In the genomic region with DNA sequence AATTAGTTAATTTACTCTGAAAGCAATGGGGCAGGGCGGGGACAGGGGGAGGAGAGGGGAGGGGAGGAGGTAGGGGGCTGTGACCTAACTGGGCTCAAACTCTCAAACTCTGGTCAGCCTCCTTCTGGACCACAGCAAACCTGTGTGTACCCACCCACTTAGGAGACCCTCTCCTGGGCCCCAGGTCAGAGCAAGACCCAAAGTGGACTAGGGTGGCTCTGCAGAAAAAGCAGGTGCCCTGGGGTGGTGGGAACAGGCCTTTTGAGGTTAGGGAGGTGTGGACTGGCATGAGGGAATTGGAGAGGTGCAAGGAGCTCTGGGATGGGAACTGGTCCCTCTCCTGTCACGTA, we compare ENCODE assay signal across 18 cellular contexts. TPM values are rescaled to one million over a fixed set of nuclear protein-coding genes. Genes with fewer than 3 reads are reported as not detected.
DNase-seq lines count a peak whose midpoint lies in the region; ATAC-seq and TF ChIP-seq lines count a peak whose summit lies in the region.
"Had no signal": no experiment of that assay in that cellular context is flagged by ENCODE, and none has a peak within 500 bp of the region (broad histone marks: within the 10 kb centered on the region; RNA-seq: fewer than 3 reads in every experiment).

No MANE protein-coding gene starts in this region.

- no peaks in the 10 kb centered on the region for H3K79me2 ChIP-seq in hepatocyte
- H3K79me2 ChIP-seq: parathyroid adenoma had no signal

- H3K27ac ChIP-seq in heart right ventricle (peak overlapping the region in 8 of 10 donors; percentile 21 to 93 (median 84)), hepatocyte (peak overlapping the region; percentile 21), uterus (peak overlapping the region; percentile 81 to 92)
- H3K27ac ChIP-seq: parathyroid adenoma, upper lobe of right lung had no signal

- POLR2A ChIA-PET in WTC11 (lab: Charles Lee): no interaction called here

- no peak overlapping the region for H2AFZ ChIP-seq in hepatocyte
- H2AFZ ChIP-seq: parathyroid adenoma had no signal

- TF ChIP-seq CTCF in heart right ventricle (IDR thresholded peaks at IDR 0.05) (no peak), WTC11 (IDR thresholded peaks at IDR 0.05) (no peak), hepatocyte (IDR thresholded peaks at IDR 0.05; ENCODE audit: poor library complexity) (no peak), uterus (IDR thresholded peaks at IDR 0.05) (no peak)

- no peaks in the 10 kb centered on the region for H3K9me3 ChIP-seq in heart right ventricle
- H3K9me3 ChIP-seq in hepatocyte (ENCODE audit: low read depth): no peaks in the 10 kb centered on the region
- no peaks in the 10 kb centered on the region for H3K9me3 ChIP-seq in uterus
- H3K9me3 ChIP-seq: Caco-2, upper lobe of right lung had no signal

- peak overlapping the region; percentile 70 for H3K4me2 ChIP-seq in hepatocyte

- ATAC-seq in heart right ventricle: no peak
- ATAC-seq in WTC11: no peak
- ATAC-seq in GM21717 (IDR thresholded peaks at IDR 0.05; ENCODE audit: unreplicated experiment): no peak
- no peak for ATAC-seq in GM21786 (IDR thresholded peaks at IDR 0.05; ENCODE audit: unreplicated experiment)
- ATAC-seq: SK-N-SH treated with all-trans-retinoic acid at 6 μM for 48 hours; stimulated activated naive B cell treated with anti-CD40 and anti-IgM and Interleukin-4, amounts not matched to agents 10 μg/mL and 1 μg/mL and 100 μg/mL, for 72 hours; upper lobe of right lung had no signal

- H3K4me3 Mint-ChIP-seq in WTC11: peak overlapping the region; percentile 54
- H3K4me3 Mint-ChIP-seq: activated CD4-positive, alpha-beta T cell treated with anti-CD3 and anti-CD28 coated beads, Interleukin-2, amount 10 ng/mL, durations not matched to agents 7 days and 5 days; activated naive CD4-positive, alpha-beta T cell treated with anti-CD3 and anti-CD28 coated beads for 36 hours; stimulated activated naive B cell treated with anti-CD40 and anti-IgM and Interleukin-4, amounts not matched to agents 10 μg/mL and 1 μg/mL and 100 μg/mL, for 72 hours had no signal

- H3K27me3 Mint-ChIP-seq in WTC11 (ENCODE audit: low read depth): no peaks in the 10 kb centered on the region

- H3K9me2 ChIP-seq in hepatocyte (replicated peaks; ENCODE audit: insufficient read depth): no peaks in the 10 kb centered on the region

- TF ChIP-seq POLR2A in uterus (IDR thresholded peaks at IDR 0.05): no peak

- H3K27me3 ChIP-seq in heart right ventricle: peaks cover 0 to 20% (median 0%) of the 10 kb centered on the region in 7 donors
- no peaks in the 10 kb centered on the region for H3K27me3 ChIP-seq in hepatocyte
- H3K27me3 ChIP-seq in uterus: no peaks in the 10 kb centered on the region

- DNase-seq in heart right ventricle (no peak), cardiac septum (ENCODE audit: low spot score) (no peak), WTC11 (ENCODE audit: low spot score) (no peak), hepatocyte (ENCODE audit: low spot score) (no peak), uterus (no peak), superior temporal gyrus (ENCODE audit: extremely low spot score) (no peak)
- DNase-seq: activated CD4-positive, alpha-beta T cell treated with anti-CD3 and anti-CD28 coated beads, Interleukin-2, amount 10 ng/mL, durations not matched to agents 7 days and 5 days; activated naive CD4-positive, alpha-beta T cell treated with anti-CD3 and anti-CD28 coated beads for 36 hours; Caco-2; HCEC 1CT; MV-4-11; NCI-H524 treated with DMSO at 0.1 percent for 48 hours; stimulated activated naive B cell treated with anti-CD40 and anti-IgM and Interleukin-4, amounts not matched to agents 10 μg/mL and 1 μg/mL and 100 μg/mL, for 72 hours had no signal

- WGBS in heart right ventricle, 2 donors: 52 to 53% methylated on average over 2 of the region's 2 CpGs
- 70% methylated on average over 2 of the region's 2 CpGs for WGBS in hepatocyte (ENCODE audit: low lambda C conversion rate, missing lambda C conversion rate)

- H3K4me1 ChIP-seq in heart right ventricle (peaks cover 30 to 60% (median 50%) of the 10 kb centered on the region in 9 donors), hepatocyte (ENCODE audit: insufficient read depth) (peaks cover 35% of the 10 kb centered on the region), uterus (peaks cover 14 to 16% of the 10 kb centered on the region in 2 donors)

- no peaks in the 10 kb centered on the region for H3K9me3 Mint-ChIP-seq in WTC11
- H3K9me3 Mint-ChIP-seq: activated CD4-positive, alpha-beta T cell treated with anti-CD3 and anti-CD28 coated beads, Interleukin-2, amount 10 ng/mL, durations not matched to agents 7 days and 5 days; activated naive CD4-positive, alpha-beta T cell treated with anti-CD3 and anti-CD28 coated beads for 36 hours; stimulated activated naive B cell treated with anti-CD40 and anti-IgM and Interleukin-4, amounts not matched to agents 10 μg/mL and 1 μg/mL and 100 μg/mL, for 72 hours had no signal

- H4K20me1 ChIP-seq in hepatocyte (ENCODE audit: insufficient read depth, poor library complexity, severe bottlenecking): no peaks in the 10 kb centered on the region

- no peaks in the 10 kb centered on the region for H3K36me3 Mint-ChIP-seq in WTC11
- H3K36me3 Mint-ChIP-seq: stimulated activated naive B cell treated with anti-CD40 and anti-IgM and Interleukin-4, amounts not matched to agents 10 μg/mL and 1 μg/mL and 100 μg/mL, for 72 hours had no signal

- intact Hi-C loops in heart right ventricle (cut with DNase I) (loop anchor here in 9 of 10 donors (2.0 to 10.0 kb wide), 13 partner anchors 61 to 471 kb away; no protein-coding TSS in a partner anchor), cardiac septum (cut with DNase I) (loop anchor here (2.0 kb wide), 1 partner anchor 121 kb away; no protein-coding TSS in a partner anchor), uterus (cut with DNase I; ENCODE audit: low total_unique reads) (no loop called here)

- H3K4me3 ChIP-seq in heart right ventricle: peak overlapping the region in 2 of 10 donors; percentile 13 to 18
- H3K4me3 ChIP-seq in hepatocyte: no peak overlapping the region
- no peak overlapping the region for H3K4me3 ChIP-seq in uterus
- H3K4me3 ChIP-seq: upper lobe of right lung had no signal

- H3K36me3 ChIP-seq in heart right ventricle (no peaks in the 10 kb centered on the region), hepatocyte (replicated peaks; ENCODE audit: insufficient read depth, low read depth) (no peaks in the 10 kb centered on the region), uterus (no peaks in the 10 kb centered on the region)
- H3K36me3 ChIP-seq: upper lobe of right lung had no signal

- peaks cover 45% of the 10 kb centered on the region for H3K4me1 Mint-ChIP-seq in WTC11

- CTCF ChIA-PET in WTC11 (lab: Charles Lee): interaction anchor here (0.8 to 6.6 kb wide), 15 partner anchors 9 to 408 kb away, joined by 3 to 96 read pairs (median 6); a partner anchor contains a TSS

- no peak overlapping the region for H3K27ac Mint-ChIP-seq in WTC11
- H3K27ac Mint-ChIP-seq: activated CD4-positive, alpha-beta T cell treated with anti-CD3 and anti-CD28 coated beads, Interleukin-2, amount 10 ng/mL, durations not matched to agents 7 days and 5 days; activated naive CD4-positive, alpha-beta T cell treated with anti-CD3 and anti-CD28 coated beads for 36 hours had no signal

TF ChIP-seq in WTC11, 78 proteins besides CTCF, POLR2A, EP300 and RAD21:
- TF ChIP-seq PRRX2 (CRISPR knock-in tag; IDR thresholded peaks at IDR 0.05): no peak
TF ChIP-seq in WTC11: peak in this region for 0.

RNA-seq across cellular contexts. Expression of a gene that starts 51.3 kb away (rescaled TPM):
- 10 to 100 TPM; 35.1 to 51.5 (median 41.4) TPM for total RNA-seq in heart right ventricle
- polyA plus RNA-seq in heart right ventricle: 10 to 100 TPM; 29.9 to 89.7 TPM
- total RNA-seq in cardiac septum: 36.7 TPM
- total RNA-seq in WTC11 (2021): 70.0 to 74.2 TPM (median 74.2 TPM) in 3 replicates
- 58.3 and 64.3 TPM in 2 replicates for total RNA-seq in hepatocyte
- 106 and 124 TPM in 2 replicates for polyA plus RNA-seq in hepatocyte
- 10 to 100 TPM; 19.5 to 39.1 (median 33.6) TPM for total RNA-seq in uterus

RNA-seq across cellular contexts. Expression of a gene that starts 51.4 kb away (rescaled TPM):
- total RNA-seq in heart right ventricle: 10 to 100 TPM; 32.2 to 67.1 (median 37.6) TPM
- polyA plus RNA-seq in heart right ventricle: 10 to 100 TPM; 20.3 to 37.4 TPM
- 39.6 TPM for total RNA-seq in cardiac septum
- 72.8 to 75.2 TPM (median 74.0 TPM) in 3 replicates for total RNA-seq in WTC11 (2021)
- 31.8 and 43.5 TPM in 2 replicates for total RNA-seq in hepatocyte
- polyA plus RNA-seq in hepatocyte: 28.7 and 31.4 TPM in 2 replicates
- 10 to 100 TPM in 2 of 4 donors, 1 to 10 TPM in 1, under 1 TPM in 1; 0.77 to 24.9 (median 15.4) TPM for total RNA-seq in uterus

Comparison
In these comparisons a context has a peak if more than half of its experiments do, and no peak if none do; other contexts are left out.
1. H3K27ac ChIP-seq: peak in every context shown above with its lines; median percentile 86 in uterus; 84 in heart right ventricle; 21 in hepatocyte.